15 cellular contexts compared by ENCODE assay signal in genomic region chr11:94198718-94199117, GRCh38.
DNase-seq lines count a peak whose midpoint lies in the region; ATAC-seq and TF ChIP-seq lines count a peak whose summit lies in the region.
"Had no signal": no experiment of that assay in that cellular context is flagged by ENCODE, and none has a peak within 500 bp of the region (broad histone marks: within the 10 kb centered on the region; RNA-seq: fewer than 3 reads in every experiment).

No MANE protein-coding gene starts in this region.

- in situ Hi-C loops in G401 (cut with HindIII; ENCODE audit: low sequenced_read_pairs) = no loop called here
- in situ Hi-C loops in Panc1 (cut with HindIII; ENCODE audit: low pct_unique_long_range_greater_than_20kb, low sequenced_read_pairs) = no loop called here

- no TSS peak for BruUV-seq in Panc1 (replicated peaks; lab: Mats Ljungman, UMichigan)

- H3K4me1 ChIP-seq in Panc1 (ENCODE audit: control insufficient read depth, insufficient read depth, low read length) (no peaks in the 10 kb centered on the region), fibroblast of lung (ENCODE audit: control insufficient read depth, extremely low read depth, insufficient read depth, low read length) (peaks cover 19% of the 10 kb centered on the region)
- H3K4me1 ChIP-seq: BE2C, HAP-1 had no signal

- H3K36me3 ChIP-seq in Panc1 (ENCODE audit: control insufficient read depth, insufficient read depth, low read length) = no peaks in the 10 kb centered on the region
- H3K36me3 ChIP-seq in fibroblast of lung (ENCODE audit: control insufficient read depth, insufficient read depth, low read length) = no peaks in the 10 kb centered on the region
- H3K36me3 ChIP-seq: BE2C; BLaER1 treated with 17β-estradiol and CSF1 and Interleukin-3, amounts not matched to agents 10 nM and 100 nM; HAP-1 had no signal

- no peaks in the 10 kb centered on the region for H4K20me1 ChIP-seq in fibroblast of lung (ENCODE audit: control insufficient read depth, extremely low read depth, insufficient read depth, low read length)
- H4K20me1 ChIP-seq: BLaER1 treated with 17β-estradiol and CSF1 and Interleukin-3, amounts not matched to agents 10 nM and 100 nM had no signal

- no peak overlapping the region for H3K4me2 ChIP-seq in fibroblast of lung (ENCODE audit: extremely low read depth, insufficient read depth, low read length)
- H3K4me2 ChIP-seq: BLaER1 treated with 17β-estradiol and CSF1 and Interleukin-3, amounts not matched to agents 10 nM and 100 nM had no signal

- CTCF ChIA-PET in Panc1 (lab: Charles Lee) = no interaction called here
- CTCF ChIA-PET in HEK293T (lab: Yijun Ruan, JAX) = no interaction called here

- peak; percentile 28; the same call in 1 of the 2 replicates for ATAC-seq in Panc1
- no peak for ATAC-seq in left lobe of liver

- POLR2A ChIA-PET in Panc1 (lab: Charles Lee) (no interaction called here), HEK293T (lab: Yijun Ruan, JAX) (no interaction called here)

- peak; percentile 52 for DNase-seq in G401 (ENCODE audit: low spot score)
- DNase-seq in Panc1 (ENCODE audit: low read depth, low spot score) = no peak
- DNase-seq in fibroblast of lung (ENCODE audit: low read depth in 2 of 2) = no peak
- DNase-seq in left lobe of liver (ENCODE audit: low spot score) = no peak
- DNase-seq in AG08396 (ENCODE audit: low spot score) = no peak
- no peak for DNase-seq in HEK293T (ENCODE audit: extremely low spot score)
- DNase-seq: AML-193; CD4-positive, alpha-beta T cell; CD8-positive, alpha-beta memory T cell; DMS79; GF-D8; GOT3 had no signal

- H3K9ac ChIP-seq in fibroblast of lung (ENCODE audit: insufficient read depth, low read length) = no peak overlapping the region
- H3K9ac ChIP-seq: BLaER1 treated with 17β-estradiol and CSF1 and Interleukin-3, amounts not matched to agents 10 nM and 100 nM had no signal

- no peak overlapping the region for H3K27ac ChIP-seq in Panc1 (ENCODE audit: low read length)
- no peak overlapping the region for H3K27ac ChIP-seq in fibroblast of lung (ENCODE audit: insufficient read depth, low read length)
- H3K27ac ChIP-seq: BLaER1 treated with 17β-estradiol and CSF1 and Interleukin-3, amounts not matched to agents 10 nM and 100 nM had no signal

- H3K9me3 ChIP-seq in Panc1 (ENCODE audit: control insufficient read depth, insufficient read depth, low read depth, low read length) (no peaks in the 10 kb centered on the region), fibroblast of lung (ENCODE audit: control insufficient read depth, insufficient read depth, low read depth, low read length) (no peaks in the 10 kb centered on the region)
- H3K9me3 ChIP-seq: BE2C, HAP-1 had no signal

- H3K4me3 ChIP-seq in Panc1 (ENCODE audit: low read depth in 2 of 2, low read length in 2 of 2) = no peak overlapping the region
- H3K4me3 ChIP-seq in fibroblast of lung (replicated peaks in 1 of 4; ENCODE audit: control extremely low read depth in 1 of 4, insufficient read depth in 1 of 4, low read depth in 3 of 4, low read length in 4 of 4) = no peak overlapping the region
- H3K4me3 ChIP-seq: BLaER1 treated with 17β-estradiol and CSF1 and Interleukin-3, amounts not matched to agents 10 nM and 100 nM; HAP-1 had no signal

- intact Hi-C loops in Panc1 (cut with micrococcal nuclease; ENCODE audit: unreplicated experiment) = no loop called here

- no peaks in the 10 kb centered on the region for H3K79me2 ChIP-seq in fibroblast of lung (ENCODE audit: control insufficient read depth, insufficient read depth, low read length)

- no peaks in the 10 kb centered on the region for H3K27me3 ChIP-seq in Panc1 (ENCODE audit: control insufficient read depth, insufficient read depth, low read length)
- no peaks in the 10 kb centered on the region for H3K27me3 ChIP-seq in fibroblast of lung (ENCODE audit: control insufficient read depth, insufficient read depth, low read length)
- H3K27me3 ChIP-seq: BE2C; BLaER1 treated with 17β-estradiol and CSF1 and Interleukin-3, amounts not matched to agents 10 nM and 100 nM had no signal

- TF ChIP-seq CTCF in Panc1 (IDR thresholded peaks at IDR 0.05) (no peak), fibroblast of lung (conservative IDR thresholded peaks at IDR 0.05 in 1 of 2, IDR thresholded peaks at IDR 0.05 in 1 of 2; ENCODE audit: low read depth in 1 of 2, low read length in 2 of 2) (no peak)

- peak overlapping the region; percentile 34 for H2AFZ ChIP-seq in fibroblast of lung (ENCODE audit: low read length)

TF ChIP-seq in HEK293T, 16 proteins besides CTCF, POLR2A, EP300 and RAD21:
- TF ChIP-seq ZNF384 (IDR thresholded peaks at IDR 0.05) (no peak), TARDBP (IDR thresholded peaks at IDR 0.05) (no peak), SP1 (IDR thresholded peaks at IDR 0.05) (no peak), LEF1 (IDR thresholded peaks at IDR 0.05; ENCODE audit: borderline replicate concordance) (no peak), BHLHE40 (IDR thresholded peaks at IDR 0.05; ENCODE audit: borderline replicate concordance) (no peak), HDGF (IDR thresholded peaks at IDR 0.05; ENCODE audit: borderline replicate concordance) (no peak), CTBP1 (IDR thresholded peaks at IDR 0.05; ENCODE audit: borderline replicate concordance) (no peak), FOXA1 (IDR thresholded peaks at IDR 0.05) (no peak), FOXM1 (IDR thresholded peaks at IDR 0.05; ENCODE audit: borderline replicate concordance) (no peak), PKNOX1 (IDR thresholded peaks at IDR 0.05) (no peak), FOXK2 (IDR thresholded peaks at IDR 0.05) (no peak), L3MBTL2 (conservative IDR thresholded peaks at IDR 0.05) (no peak), SUZ12 (IDR thresholded peaks at IDR 0.05) (no peak), NFRKB (IDR thresholded peaks at IDR 0.05) (no peak), ELF4 (IDR thresholded peaks at IDR 0.05) (no peak), ARNT (IDR thresholded peaks at IDR 0.05) (no peak)
